Comparison of ENCODE assay signal across 9 cellular contexts in genomic region chr6:115896538-115897129, GRCh38.
DNase-seq lines count a peak whose midpoint lies in the region; ATAC-seq, FAIRE-seq and TF ChIP-seq lines count a peak whose summit lies in the region.
"Had no signal": no experiment of that assay in that cellular context is flagged by ENCODE, and none has a peak within 500 bp of the region (broad histone marks: within the 10 kb centered on the region; RNA-seq: fewer than 3 reads in every experiment).

No MANE protein-coding gene starts in this region.

- H3K27ac ChIP-seq in GM23338 (ENCODE audit: low read depth) (no peak overlapping the region), body of pancreas (no peak overlapping the region), HepG2 (ENCODE audit: extremely low read length, insufficient read depth, low read length) (no peak overlapping the region)
- H3K27ac ChIP-seq: BLaER1 had no signal

- in situ Hi-C loops in HepG2 (cut with HindIII; ENCODE audit: extremely low pct_ligation_motif_present, low pct_unique_long_range_greater_than_20kb) = loop anchor here (25.0 kb wide), 2 partner anchors 1134 to 1909 kb away; no protein-coding TSS in a partner anchor

- DNase-seq in NCI-H1092 (lab: John Stamatoyannopoulos, UW) (peak; percentile 23), NCI-H1092 treated with DMSO at 0.1 percent for 48 hours (lab: John Stamatoyannopoulos, UW) (no peak), GM23338 (ENCODE audit: low spot score) (peak; percentile 51), NCI-H146 treated with DMSO at 0.1 percent for 48 hours (lab: John Stamatoyannopoulos, UW; ENCODE audit: unreplicated experiment) (peak; percentile 39), body of pancreas (peak in 1 of 4 donors; percentile 19), HepG2 (ENCODE audit: low spot score) (peak; percentile 14)
- DNase-seq in activated CD4-positive, alpha-beta T cell treated with anti-CD3 and anti-CD28 coated beads for 4 hours = no peak

- no peaks in the 10 kb centered on the region for H3K9me3 Mint-ChIP-seq in GM23338

- CTCF ChIA-PET in HepG2 (lab: Yijun Ruan, JAX; ENCODE audit: low intra/inter-chr PET ratio, low total read pairs) = interaction anchor here (2.1 kb wide), 1 partner anchor 1149 kb away, joined by 10 read pairs; no protein-coding TSS in a partner anchor

- no TSS peak for BruUV-seq in HepG2 (replicated peaks; lab: Mats Ljungman, UMichigan)

- intact Hi-C loops in body of pancreas (cut with DNase I) = loop anchor here (10.0 kb wide), 1 partner anchor 1152 kb away; no protein-coding TSS in a partner anchor
- intact Hi-C loops in HepG2 (cut with micrococcal nuclease; ENCODE audit: unreplicated experiment) = loop anchor here (1.0 to 10.0 kb wide), 3 partner anchors 206 to 1148 kb away; partner anchors contain the start of gene NT5DC1

- 56 to 66% methylated on average over 2 of the region's 2 CpGs for WGBS in body of pancreas, 2 donors
- 48% methylated on average over 2 of the region's 2 CpGs for WGBS in HepG2 (ENCODE audit: low lambda C conversion rate)

- H3K4me1 Mint-ChIP-seq in GM23338 = no peaks in the 10 kb centered on the region

- peak; percentile 29; the same call in 1 of the 2 replicates for TF ChIP-seq RAD21 in HepG2 (CRISPR knock-in tag; IDR thresholded peaks at IDR 0.05)

- peak; percentile 79 to 92 for TF ChIP-seq CTCF in GM23338 (conservative IDR thresholded peaks at IDR 0.05; ENCODE audit: low read depth in 2 of 2)
- peak; percentile 54 to 71 (median 69) for TF ChIP-seq CTCF in body of pancreas (IDR thresholded peaks at IDR 0.05)
- peak; percentile 68 for TF ChIP-seq CTCF in HepG2 (CRISPR knock-in tag; IDR thresholded peaks at IDR 0.05)

- POLR2A ChIA-PET in HepG2 (lab: Yijun Ruan, JAX) = no interaction called here

- H3K4me3 ChIP-seq in GM23338 (no peak overlapping the region), body of pancreas (no peak overlapping the region), HepG2 (replicated peaks in 1 of 3; ENCODE audit: insufficient read depth in 1 of 3, low read depth in 2 of 3, low read length in 3 of 3) (no peak overlapping the region)
- H3K4me3 ChIP-seq: BLaER1 had no signal

- H3K27me3 ChIP-seq in GM23338 (ENCODE audit: insufficient read depth) = no peaks in the 10 kb centered on the region
- no peaks in the 10 kb centered on the region for H3K27me3 ChIP-seq in body of pancreas
- H3K27me3 ChIP-seq in HepG2 (ENCODE audit: control insufficient read depth in 1 of 2, insufficient read depth in 2 of 2, low read length in 2 of 2) = no peaks in the 10 kb centered on the region; a peak in 1 of 5 replicates
- H3K27me3 ChIP-seq: BLaER1 had no signal

- H3K27me3 Mint-ChIP-seq in GM23338 (ENCODE audit: insufficient read depth, low read depth, poor library complexity) = no peaks in the 10 kb centered on the region

- H3K4me1 ChIP-seq in GM23338 (ENCODE audit: insufficient read depth) (no peaks in the 10 kb centered on the region), body of pancreas (no peaks in the 10 kb centered on the region), HepG2 (ENCODE audit: insufficient read depth, low read length) (peaks cover 8% of the 10 kb centered on the region)
- H3K4me1 ChIP-seq: BLaER1 had no signal

- H3K79me2 ChIP-seq in GM23338 (replicated peaks; ENCODE audit: insufficient read depth) (no peaks in the 10 kb centered on the region), HepG2 (ENCODE audit: insufficient read depth, low read length) (no peaks in the 10 kb centered on the region)

- no peak for TF ChIP-seq EP300 in HepG2 (IDR thresholded peaks at IDR 0.05; ENCODE audit: low read depth in 2 of 2, low read length in 2 of 2)
- TF ChIP-seq EP300 in HepG2 (CRISPR knock-in tag; IDR thresholded peaks at IDR 0.05; ENCODE audit: borderline replicate concordance) = no peak

- ATAC-seq in GM23338 (peak; percentile 42; the same call in 2 of the 3 replicates), body of pancreas (peak; percentile 52), HepG2 (peak; percentile 73), GM21576 (IDR thresholded peaks at IDR 0.05; ENCODE audit: unreplicated experiment) (no peak)

- H3K36me3 ChIP-seq in GM23338 (ENCODE audit: insufficient read depth) = no peaks in the 10 kb centered on the region
- no peaks in the 10 kb centered on the region for H3K36me3 ChIP-seq in body of pancreas (replicated peaks in 1 of 2; ENCODE audit: insufficient read depth in 1 of 2, low read depth in 2 of 2)
- no peaks in the 10 kb centered on the region for H3K36me3 ChIP-seq in HepG2 (replicated peaks in 1 of 2; ENCODE audit: control insufficient read depth in 1 of 2, insufficient read depth in 2 of 2, low read length in 2 of 2)
- H3K36me3 ChIP-seq: BLaER1 had no signal

- H3K4me2 ChIP-seq in GM23338 (no peak overlapping the region), HepG2 (ENCODE audit: low read depth, low read length) (no peak overlapping the region)
- H3K4me2 ChIP-seq: BLaER1 had no signal

- peak; percentile 68 for FAIRE-seq in HepG2 (lab: Jason Lieb, UNC)

- no peaks in the 10 kb centered on the region for H3F3A ChIP-seq in GM23338 (replicated peaks; ENCODE audit: low read depth)

- no peak for TF ChIP-seq POLR2A in body of pancreas (IDR thresholded peaks at IDR 0.05)
- TF ChIP-seq POLR2A in HepG2 (IDR thresholded peaks at IDR 0.05; ENCODE audit: insufficient read depth in 1 of 2, low read depth in 2 of 2, low read length in 2 of 2) = no peak

- H2AFZ ChIP-seq in GM23338 = no peak overlapping the region
- no peak overlapping the region for H2AFZ ChIP-seq in HepG2 (ENCODE audit: low read length)

- no peaks in the 10 kb centered on the region for H4K20me1 ChIP-seq in GM23338 (replicated peaks; ENCODE audit: insufficient read depth)
- H4K20me1 ChIP-seq in HepG2 (ENCODE audit: insufficient read depth, low read length) = no peaks in the 10 kb centered on the region
- H4K20me1 ChIP-seq: BLaER1 had no signal

- H3K9me3 ChIP-seq in body of pancreas (no peaks in the 10 kb centered on the region), HepG2 (ENCODE audit: low read length) (no peaks in the 10 kb centered on the region)
- H3K9me3 ChIP-seq: BLaER1 had no signal

- no peak overlapping the region for H3K9ac ChIP-seq in HepG2 (ENCODE audit: insufficient read depth, low read depth, low read length)
- H3K9ac ChIP-seq: BLaER1 had no signal

- no peaks in the 10 kb centered on the region for H3K36me3 Mint-ChIP-seq in GM23338 (ENCODE audit: low read depth)

- H3K4me3 Mint-ChIP-seq in GM23338 = no peak overlapping the region

- H3K9me2 ChIP-seq in GM23338 (ENCODE audit: insufficient read depth) = no peaks in the 10 kb centered on the region

- no peak overlapping the region for H3K27ac Mint-ChIP-seq in GM23338

TF ChIP-seq in GM23338, 12 proteins besides CTCF, POLR2A, EP300 and RAD21 (continues in another document):
- TF ChIP-seq ZNF331 (CRISPR knock-in tag; IDR thresholded peaks at IDR 0.05; ENCODE audit: low read depth) = no peak

TF ChIP-seq in HepG2, 621 proteins besides CTCF, POLR2A, EP300 and RAD21:
- peak; percentile 73 for TF ChIP-seq STAG1 (CRISPR knock-in tag; IDR thresholded peaks at IDR 0.05)
- TF ChIP-seq AGO1 (IDR thresholded peaks at IDR 0.05; ENCODE audit: low read depth, low read length, poor library complexity, severe bottlenecking) = no peak
- no peak for TF ChIP-seq NFATC3 (CRISPR knock-in tag; IDR thresholded peaks at IDR 0.05)

Comparison
In these comparisons a context has a peak if more than half of its experiments do, and no peak if none do; other contexts are left out.
1. DNase-seq: peak in NCI-H1092 (single experiment), GM23338 (single experiment), NCI-H146 treated with DMSO at 0.1 percent for 48 hours (single experiment) and HepG2 (single experiment); none in NCI-H1092 treated with DMSO at 0.1 percent for 48 hours (single experiment) and activated CD4-positive, alpha-beta T cell treated with anti-CD3 and anti-CD28 coated beads for 4 hours (0 of 2).
2. Peak in every context shown above with its lines, with median percentiles within 50 percentile points of each other: CTCF ChIP-seq.